Comparison of ENCODE assay signal across 21 cellular contexts in genomic region chr7:92888-93672, GRCh38.
DNase-seq lines count a peak whose midpoint lies in the region; ATAC-seq and TF ChIP-seq lines count a peak whose summit lies in the region.
"Had no signal": no experiment of that assay in that cellular context is flagged by ENCODE, and none has a peak within 500 bp of the region (broad histone marks: within the 10 kb centered on the region; RNA-seq: fewer than 3 reads in every experiment).

No MANE protein-coding gene starts in this region.

- H3K4me2 ChIP-seq in mammary epithelial cell (ENCODE audit: insufficient read depth, low read depth, low read length): peak overlapping the region; percentile 14

- H3K4me1 ChIP-seq in breast epithelium (peaks cover 0 to 10% of the 10 kb centered on the region in 2 donors), mammary epithelial cell (ENCODE audit: insufficient read depth, low read length) (peaks cover 66% of the 10 kb centered on the region), aorta (ENCODE audit: control insufficient read depth in 1 of 2, insufficient read depth in 2 of 2, low read length in 2 of 2) (no peaks in the 10 kb centered on the region)

- intact Hi-C loops in breast epithelium (cut with DNase I; ENCODE audit: low total_unique reads): no loop called here
- intact Hi-C loops in MCF 10A (cut with micrococcal nuclease): no loop called here
- intact Hi-C loops in mammary epithelial cell (cut with micrococcal nuclease): no loop called here
- intact Hi-C loops in aorta (cut with DNase I): no loop called here

- H3K27me3 Mint-ChIP-seq in MCF 10A (ENCODE audit: insufficient read depth, unreplicated experiment): no peaks in the 10 kb centered on the region
- H3K27me3 Mint-ChIP-seq: IgD-negative memory B cell had no signal

- TF ChIP-seq CTCF in breast epithelium (IDR thresholded peaks at IDR 0.05) (no peak), MCF 10A (IDR thresholded peaks at IDR 0.05; ENCODE audit: unreplicated experiment) (no peak), mammary epithelial cell (conservative IDR thresholded peaks at IDR 0.05 in 1 of 2, IDR thresholded peaks at IDR 0.05 in 1 of 2; ENCODE audit: extremely low read depth in 1 of 2, insufficient read depth in 1 of 2, low read depth in 1 of 2, low read length in 2 of 2) (no peak)

- H3K36me3 Mint-ChIP-seq in MCF 10A (ENCODE audit: insufficient read depth, unreplicated experiment): no peaks in the 10 kb centered on the region
- H3K36me3 Mint-ChIP-seq: CD8-positive, alpha-beta memory T cell had no signal

- POLR2A ChIA-PET in MCF 10A (lab: Yijun Ruan, JAX): no interaction called here

- no peaks in the 10 kb centered on the region for H4K20me1 ChIP-seq in mammary epithelial cell (ENCODE audit: insufficient read depth, low read length)

- no peak overlapping the region for H3K27ac Mint-ChIP-seq in MCF 10A (ENCODE audit: low read depth, unreplicated experiment)
- H3K27ac Mint-ChIP-seq: HFFc6, IgD-negative memory B cell had no signal

- TF ChIP-seq POLR2A in breast epithelium (IDR thresholded peaks at IDR 0.05): no peak

- in situ Hi-C loops in mammary epithelial cell (cut with MboI; ENCODE audit: low sequenced_read_pairs in 2 of 2): no loop called here

- CTCF ChIA-PET in MCF 10A (lab: Yijun Ruan, JAX): no interaction called here
- CTCF ChIA-PET in mammary epithelial cell (lab: Charles Lee; ENCODE audit: low non-redundant PET): no interaction called here

- peaks cover 43% of the 10 kb centered on the region for H3K4me1 Mint-ChIP-seq in MCF 10A (ENCODE audit: insufficient read depth, unreplicated experiment)

- no peak overlapping the region for H3K9ac ChIP-seq in mammary epithelial cell (ENCODE audit: insufficient read depth, low read length)

- peaks cover 0 to under 1% of the 10 kb centered on the region in 2 donors for H3K9me3 ChIP-seq in breast epithelium
- no peaks in the 10 kb centered on the region for H3K9me3 ChIP-seq in mammary epithelial cell (replicated peaks; ENCODE audit: insufficient read depth, low read length)
- H3K9me3 ChIP-seq in aorta (ENCODE audit: control insufficient read depth, low read length): no peaks in the 10 kb centered on the region

- H3K79me2 ChIP-seq in mammary epithelial cell (ENCODE audit: insufficient read depth, low read length): peaks cover 5% of the 10 kb centered on the region

- ATAC-seq in HG03039 (IDR thresholded peaks at IDR 0.05; ENCODE audit: unreplicated experiment): no peak
- ATAC-seq in HG03025 (IDR thresholded peaks at IDR 0.05; ENCODE audit: low FRiP score, unreplicated experiment): no peak
- ATAC-seq in aorta (ENCODE audit: low FRiP score): no peak
- ATAC-seq: Panc1, SK-N-SH treated with all-trans-retinoic acid at 6 μM for 48 hours had no signal

- H2AFZ ChIP-seq in mammary epithelial cell (ENCODE audit: low read depth, low read length): peak overlapping the region; percentile 51

- H3K27me3 ChIP-seq in breast epithelium (no peaks in the 10 kb centered on the region), mammary epithelial cell (ENCODE audit: insufficient read depth, low read length) (no peaks in the 10 kb centered on the region), aorta (ENCODE audit: control insufficient read depth in 1 of 2, insufficient read depth in 2 of 2, low read length in 1 of 2) (no peaks in the 10 kb centered on the region)

- H3K9me3 Mint-ChIP-seq in MCF 10A (ENCODE audit: unreplicated experiment): no peaks in the 10 kb centered on the region

- H3K4me3 ChIP-seq in breast epithelium: peak overlapping the region in 1 of 3 donors; percentile 15
- H3K4me3 ChIP-seq in mammary epithelial cell (replicated peaks in 1 of 3; ENCODE audit: insufficient read depth in 1 of 3, low read depth in 2 of 3, low read length in 3 of 3): no peak overlapping the region
- no peak overlapping the region for H3K4me3 ChIP-seq in aorta (ENCODE audit: low read length in 2 of 2)

- 67% methylated on average over 26 of the region's 27 CpGs for WGBS in mammary epithelial cell (ENCODE audit: low coverage, missing lambda C conversion rate)
- 61 to 64% methylated on average over 27 of the region's 27 CpGs for WGBS in aorta, 2 donors

- no peak overlapping the region for H3K4me3 Mint-ChIP-seq in MCF 10A (ENCODE audit: unreplicated experiment)
- H3K4me3 Mint-ChIP-seq: CD8-positive, alpha-beta memory T cell; HFFc6; IgD-negative memory B cell had no signal

- DNase-seq in breast epithelium (ENCODE audit: low spot score in 2 of 2): no peak
- DNase-seq in MCF 10A (ENCODE audit: unreplicated experiment): no peak
- DNase-seq in mammary epithelial cell: no peak
- DNase-seq in islet precursor cell: peak; percentile 23
- no peak for DNase-seq in LoVo (ENCODE audit: low spot score)
- DNase-seq in aorta: no peak
- DNase-seq: Calu3; CD8-positive, alpha-beta memory T cell; HFFc6; NCI-H1694; NCI-H2081; NCI-H2171; SIG-M5 had no signal

- peak overlapping the region; percentile 25 to 66 for H3K27ac ChIP-seq in breast epithelium
- no peak overlapping the region for H3K27ac ChIP-seq in mammary epithelial cell (ENCODE audit: insufficient read depth, low read depth, low read length)
- H3K27ac ChIP-seq in aorta (ENCODE audit: low read depth in 1 of 2, low read length in 2 of 2): no peak overlapping the region
- H3K27ac ChIP-seq: 22Rv1, C4-2B, HL-60 had no signal

- H3K36me3 ChIP-seq in breast epithelium: no peaks in the 10 kb centered on the region
- H3K36me3 ChIP-seq in mammary epithelial cell (ENCODE audit: insufficient read depth, low read length): no peaks in the 10 kb centered on the region
- H3K36me3 ChIP-seq in aorta (ENCODE audit: control insufficient read depth in 1 of 2, insufficient read depth in 2 of 2, low read length in 1 of 2): no peaks in the 10 kb centered on the region

- dilution Hi-C loops in mammary epithelial cell (cut with HindIII; ENCODE audit: low sequenced_read_pairs): no loop called here

- BruUV-seq in MCF 10A (replicated peaks; lab: Mats Ljungman, UMichigan): no TSS peak
- BruUV-seq in mammary epithelial cell (replicated peaks; lab: Mats Ljungman, UMichigan): no TSS peak

Comparison
In these comparisons a context has a peak if more than half of its experiments do, and no peak if none do; other contexts are left out.
1. H3K27ac ChIP-seq: peak in breast epithelium (2 of 2); none in mammary epithelial cell (single experiment) and aorta (0 of 2).